8 cellular contexts compared by ENCODE assay signal in the genomic region with DNA sequence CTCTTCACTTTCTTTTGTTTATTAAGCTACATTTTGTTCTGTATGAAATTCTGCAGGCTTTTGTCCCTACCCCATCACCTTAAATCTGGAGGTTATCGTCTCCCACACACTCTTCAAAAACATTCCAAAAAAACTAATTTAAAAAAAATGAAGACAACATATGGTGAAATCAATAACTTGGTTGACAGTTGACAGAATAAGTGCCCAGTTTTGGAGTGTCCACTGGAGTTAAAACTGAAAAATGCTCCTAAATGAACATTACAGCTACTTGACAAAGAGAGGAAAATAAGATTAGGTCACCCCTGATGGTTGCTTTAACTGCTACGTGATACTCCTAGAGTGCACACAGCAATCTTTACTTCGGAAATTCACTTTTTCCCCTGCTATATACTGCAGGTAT. TPM values are rescaled to one million over a fixed set of nuclear protein-coding genes. Genes with fewer than 3 reads are reported as not detected.
DNase-seq lines count a peak whose midpoint lies in the region; ATAC-seq, FAIRE-seq and TF ChIP-seq lines count a peak whose summit lies in the region.

No MANE protein-coding gene starts in this region.

- 49% methylated on average over 3 of the region's 3 CpGs for WGBS in right cardiac atrium
- WGBS in stomach, 5 donors = 49 to 53% (median 51%) methylated on average over 3 of the region's 3 CpGs

- H3K27me3 Mint-ChIP-seq in T-helper 17 cell = no peaks in the 10 kb centered on the region

- TF ChIP-seq CTCF in stomach (IDR thresholded peaks at IDR 0.05) = no peak

- no peaks in the 10 kb centered on the region for H3K36me3 ChIP-seq in stomach

- peak; percentile 18 for DNase-seq in NCI-H2171 treated with DMSO at 0.1 percent for 48 hours (lab: John Stamatoyannopoulos, UW)
- no peak for DNase-seq in NCI-H2171 (lab: John Stamatoyannopoulos, UW)
- DNase-seq in T-helper 17 cell = no peak
- no peak for DNase-seq in right cardiac atrium
- no peak for DNase-seq in stomach
- DNase-seq in NCI-H524 (lab: John Stamatoyannopoulos, UW) = no peak
- DNase-seq in GM12891 (ENCODE audit: insufficient read length, low spot score) = no peak

- no peaks in the 10 kb centered on the region for H3K27me3 ChIP-seq in right cardiac atrium (ENCODE audit: control insufficient read depth, insufficient read depth)
- no peaks in the 10 kb centered on the region for H3K27me3 ChIP-seq in stomach

- TF ChIP-seq POLR2A in stomach (IDR thresholded peaks at IDR 0.05) = no peak
- no peak for TF ChIP-seq POLR2A in GM12891 (IDR thresholded peaks at IDR 0.05; ENCODE audit: low read depth, low read length)

- H3K4me1 Mint-ChIP-seq in T-helper 17 cell = peaks cover 20% of the 10 kb centered on the region

- H3K4me1 ChIP-seq in right cardiac atrium (ENCODE audit: control insufficient read depth, insufficient read depth, low read length) (peaks cover 2% of the 10 kb centered on the region), stomach (peaks cover 7 to 29% (median 19%) of the 10 kb centered on the region in 4 donors)

- H3K9me3 ChIP-seq in T-helper 17 cell (ENCODE audit: control insufficient read depth, low read length, poor library complexity, severe bottlenecking) (no peaks in the 10 kb centered on the region), right cardiac atrium (ENCODE audit: control insufficient read depth, low read length) (no peaks in the 10 kb centered on the region), stomach (no peaks in the 10 kb centered on the region)

- peak overlapping the region; percentile 100 for H3K4me3 Mint-ChIP-seq in T-helper 17 cell

- peaks cover 7% of the 10 kb centered on the region for H3K36me3 Mint-ChIP-seq in T-helper 17 cell (ENCODE audit: low read depth)

- H3K4me3 ChIP-seq in right cardiac atrium (ENCODE audit: low read length) = peak overlapping the region; percentile 99
- H3K4me3 ChIP-seq in stomach = peak overlapping the region; percentile 69 to 90 (median 88)

- peak overlapping the region; percentile 91 for H3K27ac Mint-ChIP-seq in T-helper 17 cell

- no peak for TF ChIP-seq EP300 in stomach (IDR thresholded peaks at IDR 0.05)

- no peak overlapping the region for H3K27ac ChIP-seq in right cardiac atrium (ENCODE audit: low read length)
- H3K27ac ChIP-seq in stomach = peak overlapping the region in 3 of 5 donors; percentile 91 to 95 (median 95)

- no peak for FAIRE-seq in GM12891 (lab: Jason Lieb, UNC)

- ATAC-seq in T-helper 17 cell (no peak), right cardiac atrium (no peak), GM19351 (IDR thresholded peaks at IDR 0.05; ENCODE audit: unreplicated experiment) (no peak)

- intact Hi-C loops in right cardiac atrium (cut with DNase I) (loop anchor here in 2 of 4 donors (10.0 kb wide), 1 partner anchor 204 kb away; no protein-coding TSS in a partner anchor), stomach (cut with DNase I; ENCODE audit: low total_unique reads) (no loop called here)

TF ChIP-seq in GM12891, 5 proteins besides CTCF, POLR2A, EP300 and RAD21:
- TF ChIP-seq POLR2AphosphoS5 (IDR thresholded peaks at IDR 0.05; ENCODE audit: low read depth, low read length) = no peak
- TF ChIP-seq PAX5 (IDR thresholded peaks at IDR 0.05; ENCODE audit: insufficient read depth, low read length, severe bottlenecking) = no peak
- TF ChIP-seq POU2F2 (IDR thresholded peaks at IDR 0.05; ENCODE audit: low read depth, low read length) = no peak
- no peak for TF ChIP-seq TAF1 (IDR thresholded peaks at IDR 0.05; ENCODE audit: low read depth, low read length)
TF ChIP-seq in GM12891: peak in this region for 0.

RNA-seq across cellular contexts. Expression of a gene that starts 0.6 kb away (rescaled TPM):
- total RNA-seq in T-helper 17 cell (10 to 100 TPM; 14.9 to 16.3 TPM), right cardiac atrium (10 to 100 TPM; 14.2 to 18.4 (median 15.8) TPM), stomach (100 to 1,000 TPM in 1 of 5 donors, 10 to 100 TPM in 4; 12.3 to 109 (median 17.4) TPM)
- polyA plus RNA-seq in right cardiac atrium (4.8 TPM), stomach (1 to 10 TPM; 1.7 to 2.8 (median 2.4) TPM)
- polyA plus RNA-seq in GM12891 (2012; ENCODE audit: low read depth, missing spikeins) = 9.4 TPM
